ENCODE assay signal across 11 cellular contexts in the genomic region with DNA sequence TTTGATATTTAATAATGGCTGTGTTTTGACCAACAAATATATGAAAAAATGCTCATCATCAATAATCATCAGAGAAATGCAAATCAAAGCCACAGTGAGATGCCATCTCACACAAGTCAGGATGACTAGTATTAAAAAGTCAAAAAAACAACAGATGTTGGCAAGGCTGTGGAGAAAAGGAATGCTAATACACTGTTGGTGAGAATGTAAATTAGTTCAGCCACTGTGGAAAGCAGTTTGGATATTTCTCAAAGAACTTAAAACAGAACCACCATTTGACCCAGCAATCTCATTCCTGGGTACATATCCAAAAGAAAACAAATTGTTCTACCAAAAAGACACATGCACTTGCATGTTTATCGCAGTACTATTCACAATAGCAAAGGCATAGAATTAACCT. TPM values are rescaled to one million over a fixed set of nuclear protein-coding genes. Genes with fewer than 3 reads are reported as not detected.
DNase-seq lines count a peak whose midpoint lies in the region; ATAC-seq, FAIRE-seq and TF ChIP-seq lines count a peak whose summit lies in the region.
"Not testable (repeated sequence)": the region's sequence is repeated elsewhere in the genome, so short reads cannot be mapped to it uniquely, and the experiment has no call there.
"Had no signal": no experiment of that assay in that cellular context is flagged by ENCODE, and none has a peak within 500 bp of the region (broad histone marks: within the 10 kb centered on the region; RNA-seq: fewer than 3 reads in every experiment).

No MANE protein-coding gene starts in this region.

- not testable (repeated sequence) for H3K9me3 ChIP-seq in astrocyte (ENCODE audit: insufficient read depth, low read depth, low read length); pancreas; suprapubic skin

- H3K27ac Mint-ChIP-seq in astrocyte (ENCODE audit: unreplicated experiment), result not testable (repeated sequence)

- H3K4me2 ChIP-seq in astrocyte (ENCODE audit: low read length), result not testable (repeated sequence)

- TF ChIP-seq POLR2A in suprapubic skin (IDR thresholded peaks at IDR 0.05), result not testable (repeated sequence)

- H3K27me3 ChIP-seq in astrocyte (ENCODE audit: insufficient read depth, low read length); pancreas; suprapubic skin: not testable (repeated sequence)

- TF ChIP-seq EP300 in suprapubic skin (IDR thresholded peaks at IDR 0.05), result not testable (repeated sequence)

- intact Hi-C loops in left ventricle myocardium superior (cut with micrococcal nuclease); pancreas (cut with DNase I): not testable (repeated sequence)

- peaks cover 10% of the 10 kb centered on the region for H3K4me1 Mint-ChIP-seq in astrocyte (ENCODE audit: low read depth, unreplicated experiment)

- 75 to 78% methylated on average over 1 of the region's 1 CpG for WGBS in pancreas, 2 donors
- 64% methylated on average over 1 of the region's 1 CpG for WGBS in suprapubic skin

- DNase-seq in Caki2 (ENCODE audit: low read depth) (peak; percentile 68), M059J (ENCODE audit: low read depth) (peak; percentile 18), astrocyte (ENCODE audit: low read depth) (peak; percentile 16), choroid plexus epithelial cell (ENCODE audit: low read depth) (peak; percentile 31), fibroblast of peridontal ligament (ENCODE audit: extremely low read depth) (peak; percentile 58)
- not testable (repeated sequence) for DNase-seq in left ventricle myocardium superior; pancreas; suprapubic skin (ENCODE audit: low spot score in 2 of 2)

- not testable (repeated sequence) for FAIRE-seq in astrocyte (lab: Jason Lieb, UNC); pancreas (lab: Jason Lieb, UNC)

- not testable (repeated sequence) for H3K9ac ChIP-seq in astrocyte (ENCODE audit: low read length)

- not testable (repeated sequence) for H3K4me3 ChIP-seq in astrocyte (ENCODE audit: insufficient read depth, low read depth, low read length); choroid plexus epithelial cell (ENCODE audit: low read depth, low read length); pancreas; suprapubic skin

- not testable (repeated sequence) for H3K4me1 ChIP-seq in astrocyte (ENCODE audit: insufficient read depth, low read length); suprapubic skin
- peaks cover 14 to 44% (median 35%) of the 10 kb centered on the region in 3 donors for H3K4me1 ChIP-seq in pancreas

- not testable (repeated sequence) for H2AFZ ChIP-seq in astrocyte (ENCODE audit: low read depth, low read length)

- H3K27me3 Mint-ChIP-seq in astrocyte (ENCODE audit: low read depth, unreplicated experiment), result not testable (repeated sequence)

- H3K36me3 Mint-ChIP-seq in astrocyte (ENCODE audit: low read depth, unreplicated experiment), result not testable (repeated sequence)

- not testable (repeated sequence) for H3K4me3 Mint-ChIP-seq in astrocyte (ENCODE audit: unreplicated experiment)

- ATAC-seq in left ventricle myocardium superior, result peak; percentile 37
- peak in 3 of 4 donors; percentile 20 to 36 (median 27) for ATAC-seq in pancreas

- H3K79me2 ChIP-seq in astrocyte (ENCODE audit: insufficient read depth, low read length), result not testable (repeated sequence)

- not testable (repeated sequence) for H3K27ac ChIP-seq in astrocyte (ENCODE audit: low read depth, low read length)
- H3K27ac ChIP-seq in pancreas (peak overlapping the region in 3 of 4 donors; percentile 35 to 70 (median 64)), suprapubic skin (peak overlapping the region; percentile 1)

- in situ Hi-C loops in Caki2 (cut with HindIII; ENCODE audit: low pct_unique_long_range_greater_than_20kb, low sequenced_read_pairs), result not testable (repeated sequence)

- not testable (repeated sequence) for H3K36me3 ChIP-seq in astrocyte (ENCODE audit: insufficient read depth, low read length); pancreas; suprapubic skin

- H3K9me3 Mint-ChIP-seq in astrocyte (ENCODE audit: unreplicated experiment), result not testable (repeated sequence)

- H4K20me1 ChIP-seq in astrocyte (ENCODE audit: insufficient read depth, low read length), result not testable (repeated sequence)

- TF ChIP-seq CTCF in astrocyte (IDR thresholded peaks at IDR 0.05; ENCODE audit: insufficient read depth, low read depth, low read length); choroid plexus epithelial cell (conservative IDR thresholded peaks at IDR 0.05; ENCODE audit: low read depth, low read length); pancreas (IDR thresholded peaks at IDR 0.05); suprapubic skin (IDR thresholded peaks at IDR 0.05): not testable (repeated sequence)

RNA-seq across cellular contexts. Expression of a gene that starts 30.0 kb away (rescaled TPM):
- 1.2 TPM in 1 of 2 replicates, not detected in the other for total RNA-seq in Caki2 (2014; rRNA removed; shearing (Covaris generic); ENCODE audit: low replicate concordance)
- total RNA-seq in M059J (2014; rRNA removed; shearing (Covaris generic)), result 0.17 and 1.6 TPM in 2 replicates
- total RNA-seq in astrocyte (not detected in 2 replicates), left ventricle myocardium superior (44.6 TPM), pancreas (10 to 100 TPM; 26.6 to 79.9 (median 60.7) TPM), suprapubic skin (1 to 10 TPM in 2 of 4 donors, under 1 TPM in 2; 0.19 to 4.3 (median 1.8) TPM)
- polyA plus RNA-seq in pancreas, result 100 to 1,000 TPM in 1 of 2 donors, 10 to 100 TPM in 1; 30.9 to 116 TPM
- total RNA-seq: Calu3; CD4-positive, CD25-positive, alpha-beta regulatory T cell; GM23248 had no signal
- polyA plus RNA-seq: CD4-positive, CD25-positive, alpha-beta regulatory T cell; GM23248 had no signal
